In genomic region chr18:58578321-58578720, GRCh38 we compare ENCODE assay signal across 12 cellular contexts. TPM values are rescaled to one million over a fixed set of nuclear protein-coding genes. Genes with fewer than 3 reads are reported as not detected.
DNase-seq lines count a peak whose midpoint lies in the region; ATAC-seq, FAIRE-seq and TF ChIP-seq lines count a peak whose summit lies in the region.
"Had no signal": no experiment of that assay in that cellular context is flagged by ENCODE, and none has a peak within 500 bp of the region (broad histone marks: within the 10 kb centered on the region; RNA-seq: fewer than 3 reads in every experiment).

No MANE protein-coding gene starts in this region.

- peak overlapping the region; percentile 74 for H3K4me2 ChIP-seq in A549

- TF ChIP-seq RAD21 in A549 (conservative IDR thresholded peaks at IDR 0.05 in 1 of 2, IDR thresholded peaks at IDR 0.05 in 1 of 2), result no peak

- H3K27me3 Mint-ChIP-seq in T-helper 17 cell, result peaks cover 15% of the 10 kb centered on the region

- no peaks in the 10 kb centered on the region for H3K27me3 ChIP-seq in right cardiac atrium (ENCODE audit: control insufficient read depth, insufficient read depth)

- intact Hi-C loops in right cardiac atrium (cut with DNase I), result no loop called here

- TF ChIP-seq POLR2A in A549 (IDR thresholded peaks at IDR 0.05; ENCODE audit: low read length), result no peak

- CTCF ChIA-PET in A549 (lab: Yijun Ruan, JAX), result interaction anchor here (0.5 to 1.9 kb wide), 2 partner anchors 161 to 186 kb away, joined by 3 to 8 read pairs; no protein-coding TSS in a partner anchor

- H3K9me3 ChIP-seq in A549 (0 out of 3 replicates have a peak, but pooled peaks cover 4% of the 10 kb centered on the region), T-helper 17 cell (ENCODE audit: control insufficient read depth, low read length, poor library complexity, severe bottlenecking) (no peaks in the 10 kb centered on the region), right cardiac atrium (ENCODE audit: control insufficient read depth, low read length) (no peaks in the 10 kb centered on the region)

- peaks cover 10% of the 10 kb centered on the region for H3K4me1 Mint-ChIP-seq in T-helper 17 cell

- peak overlapping the region; percentile 80 to 91 for H3K27ac ChIP-seq in A549
- peak overlapping the region; percentile 1 for H3K27ac ChIP-seq in right cardiac atrium (ENCODE audit: low read length)

- peaks cover 3% of the 10 kb centered on the region for H3K36me3 Mint-ChIP-seq in T-helper 17 cell (ENCODE audit: low read depth)
- H3K36me3 Mint-ChIP-seq: activated naive CD8-positive, alpha-beta T cell treated with anti-CD3 and anti-CD28 coated beads, Interleukin-2, amount 10 ng/mL, durations not matched to agents 7 days and 5 days had no signal

- no peak for TF ChIP-seq CTCF in A549 (IDR thresholded peaks at IDR 0.05)

- DNase-seq in A549 (ENCODE audit: low read depth in 1 of 2, low spot score in 1 of 2) (no peak), H4 (ENCODE audit: low spot score) (peak; percentile 47), T-helper 17 cell (no peak), right cardiac atrium (no peak), SIG-M5 treated with dmso at 0.1 percent for 504 hours (lab: John Stamatoyannopoulos, UW; ENCODE audit: unreplicated experiment) (no peak), nucleus accumbens (lab: John Stamatoyannopoulos, UW) (no peak)
- DNase-seq in activated CD4-positive, CD25-positive, alpha-beta regulatory T cell treated with anti-CD3 and anti-CD28 coated beads, Interleukin-2, amount 50 U/mL, for 72 hours, result no peak
- DNase-seq in stimulated activated CD4-positive, alpha-beta T cell treated with anti-CD3 and anti-CD28 coated beads, Interleukin-12 subunit alpha, Interleukin-12 subunit beta, amount 100 ng/mL, for 4 hours, result no peak
- DNase-seq: activated naive CD8-positive, alpha-beta T cell treated with anti-CD3 and anti-CD28 coated beads, Interleukin-2, amount 10 ng/mL, durations not matched to agents 7 days and 5 days; NCI-H510A treated with DMSO at 0.1 percent for 48 hours had no signal

- FAIRE-seq in A549 (lab: Jason Lieb, UNC), result no peak
- FAIRE-seq: HTR-8/SVneo had no signal

- peak overlapping the region; percentile 36 for H3K4me3 Mint-ChIP-seq in T-helper 17 cell
- H3K4me3 Mint-ChIP-seq: CD8-positive, alpha-beta memory T cell had no signal

- POLR2A ChIA-PET in A549 (lab: Yijun Ruan, JAX), result interaction anchor here (0.6 to 2.1 kb wide), 2 partner anchors 50 to 93 kb away, joined by 3 to 14 read pairs; partner anchors contain the start of gene MALT1

- ATAC-seq in A549, result no peak
- no peak for ATAC-seq in T-helper 17 cell
- peak in 1 of 2 donors; percentile 40 for ATAC-seq in right cardiac atrium

- peak overlapping the region; percentile 77 for H3K27ac Mint-ChIP-seq in T-helper 17 cell
- H3K27ac Mint-ChIP-seq: activated naive CD8-positive, alpha-beta T cell treated with anti-CD3 and anti-CD28 coated beads, Interleukin-2, amount 10 ng/mL, durations not matched to agents 7 days and 5 days; CD8-positive, alpha-beta memory T cell had no signal

- no peak for TF ChIP-seq EP300 in A549 (IDR thresholded peaks at IDR 0.05)

- WGBS in A549 (ENCODE audit: missing lambda C conversion rate), result 0% methylated on average over 1 of the region's 1 CpG
- WGBS in right cardiac atrium, result 14% methylated on average over 1 of the region's 1 CpG

- peaks cover 29% of the 10 kb centered on the region for H3K4me1 ChIP-seq in A549
- H3K4me1 ChIP-seq in right cardiac atrium (ENCODE audit: control insufficient read depth, insufficient read depth, low read length), result peaks cover 4% of the 10 kb centered on the region

- H3K4me3 ChIP-seq in A549 (peak overlapping the region; percentile 58), right cardiac atrium (ENCODE audit: low read length) (no peak overlapping the region)

TF ChIP-seq in A549, 52 proteins besides CTCF, POLR2A, EP300 and RAD21:
- TF ChIP-seq NR3C1 (IDR thresholded peaks at IDR 0.05) (no peak), NPAS2 (CRISPR knock-in tag; IDR thresholded peaks at IDR 0.05; ENCODE audit: borderline replicate concordance) (no peak), KDM1A (IDR thresholded peaks at IDR 0.05; ENCODE audit: low read depth) (no peak), FOSL2 (IDR thresholded peaks at IDR 0.05) (no peak), FOSL2 (CRISPR knock-in tag; IDR thresholded peaks at IDR 0.05) (no peak), KDM5A (IDR thresholded peaks at IDR 0.05) (no peak), ZSCAN20 (CRISPR knock-in tag; IDR thresholded peaks at IDR 0.05) (no peak), GATA3 (IDR thresholded peaks at IDR 0.05; ENCODE audit: borderline replicate concordance) (no peak), ZC3H11A (IDR thresholded peaks at IDR 0.05) (no peak), HOXB13 (CRISPR knock-in tag; IDR thresholded peaks at IDR 0.05; ENCODE audit: low read depth) (no peak), PBX3 (IDR thresholded peaks at IDR 0.05) (no peak)
- TF ChIP-seq, protein P1, sequence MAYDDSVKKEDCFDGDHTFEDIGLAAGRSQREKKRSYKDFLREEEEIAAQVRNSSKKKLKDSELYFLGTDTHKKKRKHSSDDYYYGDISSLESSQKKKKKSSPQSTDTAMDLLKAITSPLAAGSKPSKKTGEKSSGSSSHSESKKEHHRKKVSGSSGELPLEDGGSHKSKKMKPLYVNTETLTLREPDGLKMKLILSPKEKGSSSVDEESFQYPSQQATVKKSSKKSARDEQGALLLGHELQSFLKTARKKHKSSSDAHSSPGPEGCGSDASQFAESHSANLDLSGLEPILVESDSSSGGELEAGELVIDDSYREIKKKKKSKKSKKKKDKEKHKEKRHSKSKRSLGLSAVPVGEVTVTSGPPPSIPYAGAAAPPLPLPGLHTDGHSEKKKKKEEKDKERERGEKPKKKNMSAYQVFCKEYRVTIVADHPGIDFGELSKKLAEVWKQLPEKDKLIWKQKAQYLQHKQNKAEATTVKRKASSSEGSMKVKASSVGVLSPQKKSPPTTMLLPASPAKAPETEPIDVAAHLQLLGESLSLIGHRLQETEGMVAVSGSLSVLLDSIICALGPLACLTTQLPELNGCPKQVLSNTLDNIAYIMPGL (CRISPR knock-in tag; IDR thresholded peaks at IDR 0.05; ENCODE audit: borderline replicate concordance), result no peak

RNA-seq across cellular contexts. Expression of gene ALPK2, which starts 50.6 kb away (rescaled TPM):
- polyA plus RNA-seq in A549 (2011; rRNA removed) (19.2 and 22.0 TPM in 2 replicates), A549 (2017; fragmentation: RNase III; extraction: RNeasy Plus Mini Kit Qiagen cat#74134 plus additional on column Dnase treatment) (39.0 to 43.8 TPM (median 41.2 TPM) in 3 replicates), right cardiac atrium (48.0 TPM)
- 3.9 and 4.3 TPM in 2 replicates for polyA plus RNA-seq in A549 (2012; cell fraction: cytosol; rRNA removed)
- 9.3 and 15.0 TPM in 2 replicates for polyA plus RNA-seq in A549 (2012; cell fraction: nucleus; rRNA removed)
- 25.5 and 25.8 TPM in 2 replicates for polyA minus RNA-seq in A549 (2011; rRNA and poly(A)+ RNA removed)
- total RNA-seq in H4 (2014; rRNA removed; shearing (Covaris generic)), result 19.0 and 25.3 TPM in 2 replicates
- total RNA-seq in T-helper 17 cell (1 to 10 TPM in 1 of 2 donors, under 1 TPM in 1; 0.65 to 2.6 TPM), right cardiac atrium (100 to 1,000 TPM; 145 to 271 (median 232) TPM)
